In the genomic region with DNA sequence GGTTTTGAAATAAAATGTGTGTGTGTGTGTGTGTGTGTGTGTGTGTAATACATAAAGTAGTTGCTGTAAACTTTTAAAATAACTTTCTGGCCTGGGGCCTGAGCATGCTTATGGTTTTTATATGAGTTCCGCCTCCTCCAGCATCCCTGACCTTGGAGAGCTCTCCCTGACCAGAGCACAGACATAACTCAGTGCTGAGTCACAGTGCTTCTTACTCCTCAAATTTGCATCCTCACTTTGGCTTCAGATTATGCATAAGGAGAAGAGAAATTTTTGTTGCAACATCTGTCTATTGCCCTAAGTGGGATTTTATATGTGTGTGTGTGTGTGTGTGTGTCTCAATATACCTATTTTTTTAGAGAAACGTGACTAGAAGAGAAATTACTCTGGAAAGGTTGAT, we compare ENCODE assay signal across 9 cellular contexts.
DNase-seq lines count a peak whose midpoint lies in the region; ATAC-seq and TF ChIP-seq lines count a peak whose summit lies in the region.
"Had no signal": no experiment of that assay in that cellular context is flagged by ENCODE, and none has a peak within 500 bp of the region (broad histone marks: within the 10 kb centered on the region; RNA-seq: fewer than 3 reads in every experiment).

No MANE protein-coding gene starts in this region.

- no peak overlapping the region for H3K27ac Mint-ChIP-seq in activated CD4-positive, alpha-beta memory T cell treated with anti-CD3 and anti-CD28 coated beads, Interleukin-2, amount 10 ng/mL, durations not matched to agents 7 days and 5 days

- H3K9me2 ChIP-seq in SK-N-SH: no peaks in the 10 kb centered on the region

- H3K4me1 ChIP-seq in SK-N-SH (ENCODE audit: control insufficient read depth in 1 of 2, insufficient read depth in 2 of 2, low read depth in 1 of 2, low read length in 1 of 2) (no peaks in the 10 kb centered on the region), body of pancreas (no peaks in the 10 kb centered on the region), iPS-20b (ENCODE audit: insufficient read depth, low read length) (peaks cover 26% of the 10 kb centered on the region)

- no peaks in the 10 kb centered on the region for H4K20me1 ChIP-seq in SK-N-SH (ENCODE audit: insufficient read depth)

- peaks cover 0 to 3% of the 10 kb centered on the region in 2 experiments for H3K36me3 ChIP-seq in SK-N-SH (replicated peaks in 1 of 2; ENCODE audit: control insufficient read depth in 1 of 2, insufficient read depth in 2 of 2, low read length in 1 of 2)
- no peaks in the 10 kb centered on the region for H3K36me3 ChIP-seq in body of pancreas (replicated peaks in 1 of 2; ENCODE audit: insufficient read depth in 1 of 2, low read depth in 2 of 2)
- no peaks in the 10 kb centered on the region for H3K36me3 ChIP-seq in iPS-20b (ENCODE audit: insufficient read depth, low read depth, low read length)

- H3K79me2 ChIP-seq in SK-N-SH (ENCODE audit: insufficient read depth): no peaks in the 10 kb centered on the region

- H3K36me3 Mint-ChIP-seq in activated CD4-positive, alpha-beta memory T cell treated with anti-CD3 and anti-CD28 coated beads, Interleukin-2, amount 10 ng/mL, durations not matched to agents 7 days and 5 days (ENCODE audit: low read depth): peaks cover 29% of the 10 kb centered on the region

- POLR2A ChIA-PET in SK-N-SH (lab: Yijun Ruan, JAX): no interaction called here
- POLR2A ChIA-PET in activated CD4-positive, alpha-beta memory T cell treated with anti-CD3 and anti-CD28 coated beads, Interleukin-2, amount 10 ng/mL, durations not matched to agents 7 days and 5 days (lab: Charles Lee): no interaction called here

- intact Hi-C loops in body of pancreas (cut with DNase I): no loop called here

- no peak overlapping the region for H3K4me3 ChIP-seq in SK-N-SH (ENCODE audit: low read depth in 2 of 2, low read length in 1 of 2)
- H3K4me3 ChIP-seq in body of pancreas: no peak overlapping the region
- H3K4me3 ChIP-seq in iPS-20b (ENCODE audit: low read length): peak overlapping the region; percentile 47; the same call in 1 of the 2 replicates

- H3K9ac ChIP-seq in SK-N-SH: no peak overlapping the region
- H3K9ac ChIP-seq in iPS-20b (ENCODE audit: low read depth, low read length): peak overlapping the region; percentile 80

- H3K4me2 ChIP-seq in SK-N-SH: no peak overlapping the region

- TF ChIP-seq POLR2A in body of pancreas (IDR thresholded peaks at IDR 0.05): no peak

- no peaks in the 10 kb centered on the region for H3F3A ChIP-seq in SK-N-SH (replicated peaks; ENCODE audit: insufficient read depth)

- TF ChIP-seq RAD21 in SK-N-SH (IDR thresholded peaks at IDR 0.05; ENCODE audit: low read length): no peak

- no peaks in the 10 kb centered on the region for H3K27me3 Mint-ChIP-seq in activated CD4-positive, alpha-beta memory T cell treated with anti-CD3 and anti-CD28 coated beads, Interleukin-2, amount 10 ng/mL, durations not matched to agents 7 days and 5 days

- H3K4me1 Mint-ChIP-seq in activated CD4-positive, alpha-beta memory T cell treated with anti-CD3 and anti-CD28 coated beads, Interleukin-2, amount 10 ng/mL, durations not matched to agents 7 days and 5 days: peaks cover 14% of the 10 kb centered on the region

- ATAC-seq in SK-N-SH treated with all-trans-retinoic acid at 6 μM for 48 hours (no peak), body of pancreas (peak; percentile 45)

- H3K27ac ChIP-seq in SK-N-SH (ENCODE audit: low read depth in 2 of 2, low read length in 1 of 2) (no peak overlapping the region), body of pancreas (no peak overlapping the region), iPS-20b (ENCODE audit: low read length) (peak overlapping the region; percentile 95), substantia nigra (ENCODE audit: low read depth, low read length, poor library complexity, severe bottlenecking) (peak overlapping the region; percentile 73)

- H3K9me3 Mint-ChIP-seq in activated CD4-positive, alpha-beta memory T cell treated with anti-CD3 and anti-CD28 coated beads, Interleukin-2, amount 10 ng/mL, durations not matched to agents 7 days and 5 days: no peaks in the 10 kb centered on the region

- H3K4me3 Mint-ChIP-seq in activated CD4-positive, alpha-beta memory T cell treated with anti-CD3 and anti-CD28 coated beads, Interleukin-2, amount 10 ng/mL, durations not matched to agents 7 days and 5 days: no peak overlapping the region

- H2AFZ ChIP-seq in SK-N-SH (ENCODE audit: low read depth): no peak overlapping the region

- CTCF ChIA-PET in SK-N-SH (lab: Yijun Ruan, JAX): interaction anchor here (0.8 to 2.8 kb wide), 5 partner anchors 13 to 807 kb away, joined by 3 to 17 read pairs (median 4); no protein-coding TSS in a partner anchor
- CTCF ChIA-PET in activated CD4-positive, alpha-beta memory T cell treated with anti-CD3 and anti-CD28 coated beads, Interleukin-2, amount 10 ng/mL, durations not matched to agents 7 days and 5 days (lab: Charles Lee): no interaction called here

- 34% methylated on average over 2 of the region's 2 CpGs for WGBS in SK-N-SH (ENCODE audit: low lambda C conversion rate)
- 56 to 64% methylated on average over 2 of the region's 2 CpGs for WGBS in body of pancreas, 2 donors

- no peak for DNase-seq in SK-N-SH
- DNase-seq in body of pancreas: peak in 1 of 4 donors; percentile 24
- DNase-seq in substantia nigra (lab: John Stamatoyannopoulos, UW): peak in 1 of 49 donors; percentile 37
- no peak for DNase-seq in NCI-H1436 treated with DMSO at 0.1 percent for 48 hours (lab: John Stamatoyannopoulos, UW)
- DNase-seq in GM19240 (ENCODE audit: insufficient read length, low spot score): no peak
- DNase-seq in activated CD4-positive, alpha-beta memory T cell treated with anti-CD3 and anti-CD28 coated beads, Interleukin-2, amount 10 ng/mL, durations not matched to agents 7 days and 5 days: no peak
- DNase-seq: RPMI8226 had no signal

- TF ChIP-seq CTCF in SK-N-SH (IDR thresholded peaks at IDR 0.05) (no peak), body of pancreas (IDR thresholded peaks at IDR 0.05) (no peak)

- no peak for TF ChIP-seq EP300 in SK-N-SH (IDR thresholded peaks at IDR 0.05; ENCODE audit: borderline replicate concordance in 1 of 2, low read depth in 1 of 2, low read length in 1 of 2)

- H3K27me3 ChIP-seq in SK-N-SH (ENCODE audit: insufficient read depth) (no peaks in the 10 kb centered on the region), body of pancreas (no peaks in the 10 kb centered on the region), iPS-20b (ENCODE audit: insufficient read depth, low read length) (no peaks in the 10 kb centered on the region)

- peaks cover 11% of the 10 kb centered on the region; the same call in 1 of the 2 replicates for H3K9me3 ChIP-seq in SK-N-SH
- no peaks in the 10 kb centered on the region for H3K9me3 ChIP-seq in body of pancreas
- no peaks in the 10 kb centered on the region for H3K9me3 ChIP-seq in iPS-20b (ENCODE audit: insufficient read depth, low read depth, low read length)

TF ChIP-seq in SK-N-SH treated with all-trans-retinoic acid at 6 μM for 48 hours, 23 proteins besides CTCF, POLR2A, EP300 and RAD21:
- TF ChIP-seq SNAI2 (CRISPR knock-in tag; IDR thresholded peaks at IDR 0.05) (0 out of 2 replicates have a peak, but pooled peaks have one; percentile 53), ZFP3 (CRISPR knock-in tag; IDR thresholded peaks at IDR 0.05) (0 out of 2 replicates have a peak, but pooled peaks have one; percentile 47), ISL1 (CRISPR knock-in tag; IDR thresholded peaks at IDR 0.05) (peak; percentile 36; the same call in 1 of the 2 replicates), RARB (CRISPR knock-in tag; IDR thresholded peaks at IDR 0.05) (no peak)

TF ChIP-seq in SK-N-SH, 30 proteins besides CTCF, POLR2A, EP300 and RAD21:
- TF ChIP-seq FOXM1 (IDR thresholded peaks at IDR 0.05; ENCODE audit: low read depth) (no peak), ELF1 (IDR thresholded peaks at IDR 0.05) (no peak), TAF1 (IDR thresholded peaks at IDR 0.05; ENCODE audit: borderline replicate concordance, low read depth, low read length) (no peak), TEAD4 (IDR thresholded peaks at IDR 0.05; ENCODE audit: borderline replicate concordance, insufficient read depth) (no peak), FOSL2 (IDR thresholded peaks at IDR 0.05; ENCODE audit: borderline replicate concordance, low read depth) (no peak)
- TF ChIP-seq, protein P1, sequence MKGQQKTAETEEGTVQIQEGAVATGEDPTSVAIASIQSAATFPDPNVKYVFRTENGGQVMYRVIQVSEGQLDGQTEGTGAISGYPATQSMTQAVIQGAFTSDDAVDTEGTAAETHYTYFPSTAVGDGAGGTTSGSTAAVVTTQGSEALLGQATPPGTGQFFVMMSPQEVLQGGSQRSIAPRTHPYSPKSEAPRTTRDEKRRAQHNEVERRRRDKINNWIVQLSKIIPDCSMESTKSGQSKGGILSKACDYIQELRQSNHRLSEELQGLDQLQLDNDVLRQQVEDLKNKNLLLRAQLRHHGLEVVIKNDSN (IDR thresholded peaks at IDR 0.05; ENCODE audit: borderline replicate concordance, low read depth): no peak

Comparison
In these comparisons a context has a peak if more than half of its experiments do, and no peak if none do; other contexts are left out.
1. H3K27ac ChIP-seq: peak in iPS-20b (single experiment) and substantia nigra (single experiment); none in SK-N-SH (0 of 2) and body of pancreas (0 of 4).